In genomic region chr1:65230741-65231439, GRCh38 we compare ENCODE assay signal across 10 cellular contexts.
DNase-seq lines count a peak whose midpoint lies in the region; ATAC-seq, FAIRE-seq and TF ChIP-seq lines count a peak whose summit lies in the region.
"Had no signal": no experiment of that assay in that cellular context is flagged by ENCODE, and none has a peak within 500 bp of the region (broad histone marks: within the 10 kb centered on the region; RNA-seq: fewer than 3 reads in every experiment).

No MANE protein-coding gene starts in this region.

- FAIRE-seq in endothelial cell of umbilical vein (lab: Jason Lieb, UNC), result no peak
- FAIRE-seq: astrocyte, H1 had no signal

- H3K36me3 ChIP-seq in endothelial cell of umbilical vein (ENCODE audit: control insufficient read depth in 2 of 2, extremely low read depth in 1 of 2, insufficient read depth in 2 of 2, low read length in 2 of 2), result no peaks in the 10 kb centered on the region

- H3K36me3 Mint-ChIP-seq in HFFc6 (ENCODE audit: low read depth), result no peaks in the 10 kb centered on the region; the same call in 1 of the 2 replicates

- H3K4me1 Mint-ChIP-seq in HFFc6 (ENCODE audit: low read depth), result no peaks in the 10 kb centered on the region; the same call in 1 of the 2 replicates

- intact Hi-C loops in endothelial cell of umbilical vein (cut with micrococcal nuclease), result no loop called here

- H3K9me3 ChIP-seq in endothelial cell of umbilical vein (replicated peaks; ENCODE audit: control insufficient read depth, insufficient read depth, low read length), result no peaks in the 10 kb centered on the region

- no peaks in the 10 kb centered on the region for H3K9me1 ChIP-seq in endothelial cell of umbilical vein (replicated peaks; ENCODE audit: control insufficient read depth, extremely low read depth, insufficient read depth, low read length)

- CTCF ChIA-PET in endothelial cell of umbilical vein (lab: Charles Lee), result interaction anchor here (1.2 to 8.2 kb wide), 5 partner anchors 15 to 457 kb away, joined by 3 to 292 read pairs (median 8); no protein-coding TSS in a partner anchor

- no peak overlapping the region for H3K27ac ChIP-seq in endothelial cell of umbilical vein (ENCODE audit: insufficient read depth, low read depth, low read length)

- no peak overlapping the region for H3K4me2 ChIP-seq in endothelial cell of umbilical vein (ENCODE audit: insufficient read depth, low read length)

- no peaks in the 10 kb centered on the region for H3K79me2 ChIP-seq in endothelial cell of umbilical vein (ENCODE audit: control insufficient read depth, insufficient read depth, low read length)

- no peaks in the 10 kb centered on the region for H3K27me3 Mint-ChIP-seq in HFFc6 (ENCODE audit: insufficient read depth)

- DNase-seq in endothelial cell of umbilical vein (ENCODE audit: low read depth, low spot score) (peak; percentile 5), foreskin fibroblast (no peak), HFFc6 (no peak), NCI-H187 treated with DMSO at 0.1 percent for 48 hours (lab: John Stamatoyannopoulos, UW) (no peak), iPS-NIHi11 (ENCODE audit: low spot score) (no peak)

- H3K4me3 ChIP-seq in endothelial cell of umbilical vein (replicated peaks in 1 of 3; ENCODE audit: insufficient read depth in 1 of 3, low read depth in 1 of 3, low read length in 3 of 3), result no peak overlapping the region
- no peak overlapping the region for H3K4me3 ChIP-seq in foreskin fibroblast (ENCODE audit: low read depth in 1 of 2, low read length in 2 of 2)

- TF ChIP-seq CTCF in endothelial cell of umbilical vein (IDR thresholded peaks at IDR 0.05; ENCODE audit: extremely low read depth in 1 of 2, insufficient read depth in 1 of 2, low read depth in 1 of 2, low read length in 2 of 2), result no peak
- no peak for TF ChIP-seq CTCF in foreskin fibroblast (IDR thresholded peaks at IDR 0.05; ENCODE audit: low read depth, low read length)
- TF ChIP-seq CTCF in HFFc6 (IDR thresholded peaks at IDR 0.05), result no peak

- BruUV-seq in endothelial cell of umbilical vein (replicated peaks; lab: Mats Ljungman, UMichigan), result no TSS peak

- dilution Hi-C loops in endothelial cell of umbilical vein (cut with MboI; ENCODE audit: extremely low pct_ligation_motif_present, low sequenced_read_pairs), result no loop called here

- H3K27me3 ChIP-seq in endothelial cell of umbilical vein (ENCODE audit: control insufficient read depth in 2 of 2, insufficient read depth in 2 of 2, low read length in 2 of 2), result no peaks in the 10 kb centered on the region

- ATAC-seq in GM18508 (IDR thresholded peaks at IDR 0.05; ENCODE audit: insufficient read depth, unreplicated experiment), result peak; percentile 66
- ATAC-seq in GM21528 (IDR thresholded peaks at IDR 0.05; ENCODE audit: low FRiP score, unreplicated experiment), result peak; percentile 80
- peak; percentile 60 for ATAC-seq in HG03469 (IDR thresholded peaks at IDR 0.05; ENCODE audit: unreplicated experiment)

- H3K9me3 Mint-ChIP-seq in HFFc6, result no peaks in the 10 kb centered on the region

- H2AFZ ChIP-seq in endothelial cell of umbilical vein (ENCODE audit: low read depth, low read length), result no peak overlapping the region

- H4K20me1 ChIP-seq in endothelial cell of umbilical vein (replicated peaks; ENCODE audit: control insufficient read depth, extremely low read depth, insufficient read depth, low read length), result no peaks in the 10 kb centered on the region

- POLR2A ChIA-PET in endothelial cell of umbilical vein (lab: Charles Lee), result no interaction called here

- no peaks in the 10 kb centered on the region for H3K4me1 ChIP-seq in endothelial cell of umbilical vein (ENCODE audit: control insufficient read depth, extremely low read depth, insufficient read depth, low read length)

- no peak overlapping the region for H3K9ac ChIP-seq in endothelial cell of umbilical vein (replicated peaks; ENCODE audit: extremely low read depth, insufficient read depth, low read length)

- H3K4me3 Mint-ChIP-seq in HFFc6, result no peak overlapping the region

- no peak for TF ChIP-seq POLR2A in endothelial cell of umbilical vein (IDR thresholded peaks at IDR 0.05; ENCODE audit: low read depth, low read length)

- H3K27ac Mint-ChIP-seq in HFFc6, result no peak overlapping the region

TF ChIP-seq in endothelial cell of umbilical vein, 7 proteins besides CTCF, POLR2A, EP300 and RAD21:
- TF ChIP-seq FOS (IDR thresholded peaks at IDR 0.05; ENCODE audit: borderline replicate concordance, insufficient read depth, low read length), result no peak
- TF ChIP-seq GATA2 (IDR thresholded peaks at IDR 0.05; ENCODE audit: insufficient read depth, insufficient read length, low read depth, low read length), result no peak
- TF ChIP-seq MYC (IDR thresholded peaks at IDR 0.05; ENCODE audit: low read depth, low read length), result no peak
- TF ChIP-seq, protein P1, sequence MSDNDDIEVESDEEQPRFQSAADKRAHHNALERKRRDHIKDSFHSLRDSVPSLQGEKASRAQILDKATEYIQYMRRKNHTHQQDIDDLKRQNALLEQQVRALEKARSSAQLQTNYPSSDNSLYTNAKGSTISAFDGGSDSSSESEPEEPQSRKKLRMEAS (IDR thresholded peaks at IDR 0.05; ENCODE audit: insufficient read depth, insufficient read length), result no peak
- TF ChIP-seq JUN (IDR thresholded peaks at IDR 0.05; ENCODE audit: borderline replicate concordance, insufficient read depth, insufficient read length, low read depth), result no peak
- no peak for TF ChIP-seq POLR2AphosphoS5 (IDR thresholded peaks at IDR 0.05; ENCODE audit: insufficient read depth, low read depth, low read length)
- no peak for TF ChIP-seq EZH2 (IDR thresholded peaks at IDR 0.05; ENCODE audit: borderline replicate concordance, low read depth, low read length, severe bottlenecking)
